In genomic region chr13:25095862-25096453, GRCh38 we compare ENCODE assay signal across 1 cellular context.
TF ChIP-seq lines count a peak whose summit lies in the region.

Gene PABPC3, plus strand, starts transcription at chr13:25096136. Its CDS starts 63 bp downstream, at chr13:25096199.

TF ChIP-seq in GM23338, 12 proteins besides CTCF, POLR2A, EP300 and RAD21 (continued from another document):
- no peak for TF ChIP-seq REST (IDR thresholded peaks at IDR 0.05; ENCODE audit: unreplicated experiment)
